ENCODE assay signal across 9 cellular contexts in the genomic region with DNA sequence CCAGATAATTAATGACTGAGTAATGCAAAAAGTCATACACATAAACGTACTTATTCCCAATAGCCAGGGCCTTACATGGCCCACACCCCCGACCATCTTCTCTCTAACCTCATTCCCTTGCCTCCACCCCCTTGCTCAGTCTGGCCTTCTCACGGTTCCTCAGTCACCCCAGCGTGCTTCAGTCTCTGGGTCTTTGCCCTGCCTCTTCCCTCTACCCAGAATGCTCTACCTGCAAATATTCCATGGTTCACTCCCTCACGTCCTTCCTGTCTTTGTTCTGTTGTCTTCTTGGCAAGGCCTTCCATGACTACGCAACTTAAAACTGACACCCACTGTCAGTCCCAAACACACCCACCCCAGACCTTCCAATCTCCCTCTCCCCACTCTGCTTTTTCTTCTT.
"Had no signal": no experiment of that assay in that cellular context is flagged by ENCODE, and none has a peak within 500 bp of the region (broad histone marks: within the 10 kb centered on the region; RNA-seq: fewer than 3 reads in every experiment).

No MANE protein-coding gene starts in this region.

- H3K4me1 Mint-ChIP-seq: IgD-negative memory B cell had no signal

- DNase-seq: H9, HCEC 1CT, KBM-7 had no signal

- H3K4me3 Mint-ChIP-seq: GM23338, H9, IgD-negative memory B cell had no signal

- H3K4me3 ChIP-seq: GM23338 had no signal

- ATAC-seq: GM23338, HepG2 had no signal

- H3K27ac ChIP-seq: HL-60 had no signal

- FAIRE-seq: H1, H54, HepG2 had no signal

- H3K27ac Mint-ChIP-seq: GM23338, H9, IgD-negative memory B cell had no signal

- H3K36me3 Mint-ChIP-seq: IgD-negative memory B cell had no signal

- H3K9me3 Mint-ChIP-seq: GM23338, H9 had no signal

- H3K4me2 ChIP-seq: GM23338 had no signal
